Comparison of ENCODE assay signal across 8 cellular contexts in genomic region chr2:235766206-235766794, GRCh38.
DNase-seq lines count a peak whose midpoint lies in the region; ATAC-seq and TF ChIP-seq lines count a peak whose summit lies in the region.

No MANE protein-coding gene starts in this region.

- H3K27ac ChIP-seq in OCI-LY1 (ENCODE audit: low read depth, low read length, poor library complexity, severe bottlenecking) (no peak overlapping the region), osteoblast (ENCODE audit: low read depth, low read length) (peak overlapping the region; percentile 33), uterus (peak overlapping the region in 1 of 2 donors; percentile 35)

- no peak overlapping the region for H3K9ac ChIP-seq in OCI-LY1 (ENCODE audit: low read length)

- DNase-seq in AG09319 (ENCODE audit: extremely low read depth, low read depth): peak; percentile 50
- DNase-seq in Jurkat, Clone E6-1 (ENCODE audit: low read depth, low spot score): peak; percentile 48
- peak; percentile 10 for DNase-seq in activated T-helper 9 cell treated with anti-CD3 and anti-CD28 coated beads, Interleukin-2, amount 50 U/mL, for 16 hours (ENCODE audit: low read depth)
- peak; percentile 51 for DNase-seq in germinal center (ENCODE audit: low spot score)
- peak; percentile 98 for DNase-seq in osteoblast (ENCODE audit: insufficient read length, low spot score, missing footprints)
- peak; percentile 68 to 79 for DNase-seq in uterus

- H3K4me1 ChIP-seq in OCI-LY1 (ENCODE audit: insufficient read depth, low read length, severe bottlenecking): no peaks in the 10 kb centered on the region
- H3K4me1 ChIP-seq in osteoblast (ENCODE audit: insufficient read depth, low read length): no peaks in the 10 kb centered on the region
- H3K4me1 ChIP-seq in uterus: no peaks in the 10 kb centered on the region

- H3K36me3 ChIP-seq in OCI-LY1 (ENCODE audit: insufficient read depth, low read length): no peaks in the 10 kb centered on the region
- H3K36me3 ChIP-seq in osteoblast (ENCODE audit: insufficient read depth, low read length): peaks cover 9% of the 10 kb centered on the region
- no peaks in the 10 kb centered on the region for H3K36me3 ChIP-seq in uterus

- no peak overlapping the region for H2AFZ ChIP-seq in OCI-LY1 (ENCODE audit: low read length)
- no peak overlapping the region for H2AFZ ChIP-seq in osteoblast (ENCODE audit: low read length)

- H3K79me2 ChIP-seq in OCI-LY1 (ENCODE audit: insufficient read depth, low read length) (no peaks in the 10 kb centered on the region), osteoblast (ENCODE audit: insufficient read depth, low read length) (no peaks in the 10 kb centered on the region)

- no peaks in the 10 kb centered on the region for H3K9me2 ChIP-seq in OCI-LY1 (ENCODE audit: low read depth, low read length)

- H3K27me3 ChIP-seq in OCI-LY1 (ENCODE audit: insufficient read depth, low read length) (no peaks in the 10 kb centered on the region; the same call in 1 of the 2 replicates), osteoblast (ENCODE audit: insufficient read depth, low read length) (no peaks in the 10 kb centered on the region), uterus (no peaks in the 10 kb centered on the region)

- no peak for TF ChIP-seq POLR2A in uterus (IDR thresholded peaks at IDR 0.05)

- H4K20me1 ChIP-seq in OCI-LY1 (ENCODE audit: insufficient read depth, low read length) (no peaks in the 10 kb centered on the region), osteoblast (ENCODE audit: insufficient read depth, low read length) (no peaks in the 10 kb centered on the region)

- peak; percentile 48 for ATAC-seq in GM18868 (IDR thresholded peaks at IDR 0.05; ENCODE audit: unreplicated experiment)

- H3K4me2 ChIP-seq in OCI-LY1 (ENCODE audit: low read length) (no peak overlapping the region), osteoblast (ENCODE audit: insufficient read depth, low read length) (no peak overlapping the region)

- no peaks in the 10 kb centered on the region for H3K9me3 ChIP-seq in OCI-LY1 (ENCODE audit: low read length)
- no peaks in the 10 kb centered on the region for H3K9me3 ChIP-seq in osteoblast (ENCODE audit: low read depth, low read length)
- H3K9me3 ChIP-seq in uterus: no peaks in the 10 kb centered on the region

- intact Hi-C loops in uterus (cut with DNase I; ENCODE audit: low total_unique reads): no loop called here

- peak; percentile 82 for TF ChIP-seq CTCF in AG09319 (IDR thresholded peaks at IDR 0.05; ENCODE audit: low read depth, low read length)
- peak; percentile 77 for TF ChIP-seq CTCF in OCI-LY1 (IDR thresholded peaks at IDR 0.05; ENCODE audit: low read length)
- peak; percentile 94 for TF ChIP-seq CTCF in osteoblast (IDR thresholded peaks at IDR 0.05; ENCODE audit: extremely low read depth, low read depth, low read length)
- peak; percentile 83 to 89 (median 86) for TF ChIP-seq CTCF in uterus (IDR thresholded peaks at IDR 0.05)

- no peak overlapping the region for H3K4me3 ChIP-seq in Jurkat, Clone E6-1 (ENCODE audit: low read length)
- no peak overlapping the region for H3K4me3 ChIP-seq in OCI-LY1 (ENCODE audit: low read depth, low read length, poor library complexity, severe bottlenecking)
- no peak overlapping the region for H3K4me3 ChIP-seq in osteoblast (ENCODE audit: insufficient read depth, low read length)
- no peak overlapping the region for H3K4me3 ChIP-seq in uterus

- no peaks in the 10 kb centered on the region for H3F3A ChIP-seq in OCI-LY1 (ENCODE audit: insufficient read depth, low read length)

Comparison
In these comparisons a context has a peak if more than half of its experiments do, and no peak if none do; other contexts are left out.
1. DNase-seq: peak in every context shown above with its lines; median percentile 98 in osteoblast; 74 in uterus; 51 in germinal center; 50 in AG09319; 48 in Jurkat, Clone E6-1; 10 in activated T-helper 9 cell treated with anti-CD3 and anti-CD28 coated beads, Interleukin-2, amount 50 U/mL, for 16 hours.